ENCODE assay signal across 14 cellular contexts in the genomic region with DNA sequence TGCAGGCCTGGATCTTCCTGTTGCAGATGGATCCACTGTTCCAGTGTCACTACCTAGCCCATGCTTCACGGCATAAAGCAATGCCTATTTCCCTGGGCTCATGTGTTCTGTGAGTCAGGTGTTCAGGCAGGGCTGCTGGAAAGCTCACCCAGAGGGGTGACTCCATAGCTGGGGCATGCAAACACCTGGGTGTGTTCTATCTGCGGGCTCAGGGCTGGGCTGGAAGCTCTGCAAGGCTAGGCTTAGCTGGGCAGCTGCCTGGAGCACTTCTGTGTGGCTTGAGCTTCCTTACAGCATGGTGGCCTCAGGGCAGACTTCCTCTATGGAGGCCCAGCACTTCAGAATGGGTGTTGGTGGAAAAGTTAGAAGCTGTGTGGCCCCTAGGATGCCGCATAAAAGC.
DNase-seq lines count a peak whose midpoint lies in the region; ATAC-seq and TF ChIP-seq lines count a peak whose summit lies in the region.
"Had no signal": no experiment of that assay in that cellular context is flagged by ENCODE, and none has a peak within 500 bp of the region (broad histone marks: within the 10 kb centered on the region; RNA-seq: fewer than 3 reads in every experiment).

No MANE protein-coding gene starts in this region.

- peak overlapping the region; percentile 67 for H3K4me3 Mint-ChIP-seq in activated CD4-positive, alpha-beta T cell treated with anti-CD3 and anti-CD28 coated beads, Interleukin-2, amount 10 ng/mL, durations not matched to agents 24 days and 14 days
- no peak overlapping the region for H3K4me3 Mint-ChIP-seq in IgD-negative memory B cell
- H3K4me3 Mint-ChIP-seq in activated naive CD8-positive, alpha-beta T cell treated with anti-CD3 and anti-CD28 coated beads for 36 hours, result no peak overlapping the region
- H3K4me3 Mint-ChIP-seq: dendritic cell treated with granulocyte-macrophage colony-stimulating factor and Interleukin-4, amounts not matched to agents 40 ng/mL and 50 ng/mL, for 4 days had no signal

- H3K27me3 Mint-ChIP-seq in activated CD4-positive, alpha-beta T cell treated with anti-CD3 and anti-CD28 coated beads, Interleukin-2, amount 10 ng/mL, durations not matched to agents 24 days and 14 days, result no peaks in the 10 kb centered on the region
- peaks cover 3% of the 10 kb centered on the region for H3K27me3 Mint-ChIP-seq in IgD-negative memory B cell
- no peaks in the 10 kb centered on the region for H3K27me3 Mint-ChIP-seq in activated naive CD8-positive, alpha-beta T cell treated with anti-CD3 and anti-CD28 coated beads for 36 hours

- peaks cover 5% of the 10 kb centered on the region for H3K36me3 Mint-ChIP-seq in activated CD4-positive, alpha-beta T cell treated with anti-CD3 and anti-CD28 coated beads, Interleukin-2, amount 10 ng/mL, durations not matched to agents 24 days and 14 days (ENCODE audit: low read depth)
- H3K36me3 Mint-ChIP-seq in IgD-negative memory B cell, result no peaks in the 10 kb centered on the region
- no peaks in the 10 kb centered on the region for H3K36me3 Mint-ChIP-seq in activated naive CD8-positive, alpha-beta T cell treated with anti-CD3 and anti-CD28 coated beads for 36 hours

- H3K4me1 ChIP-seq in mucosa of descending colon (ENCODE audit: low read depth) (peaks cover 13% of the 10 kb centered on the region), heart left ventricle (peaks cover 0 to 23% (median 10%) of the 10 kb centered on the region in 12 donors)
- H3K4me1 ChIP-seq: A549 had no signal

- H3K27me3 ChIP-seq in heart left ventricle, result no peaks in the 10 kb centered on the region
- H3K27me3 ChIP-seq: body of pancreas, neutrophil had no signal

- peaks cover 78% of the 10 kb centered on the region for H3K4me1 Mint-ChIP-seq in activated CD4-positive, alpha-beta T cell treated with anti-CD3 and anti-CD28 coated beads, Interleukin-2, amount 10 ng/mL, durations not matched to agents 24 days and 14 days
- peaks cover 21 to 35% (median 29%) of the 10 kb centered on the region in 3 donors for H3K4me1 Mint-ChIP-seq in IgD-negative memory B cell
- H3K4me1 Mint-ChIP-seq in activated naive CD8-positive, alpha-beta T cell treated with anti-CD3 and anti-CD28 coated beads for 36 hours, result peaks cover 57% of the 10 kb centered on the region

- H3K27ac Mint-ChIP-seq in activated CD4-positive, alpha-beta T cell treated with anti-CD3 and anti-CD28 coated beads, Interleukin-2, amount 10 ng/mL, durations not matched to agents 24 days and 14 days, result peak overlapping the region; percentile 87
- peak overlapping the region in 2 of 3 donors; percentile 73 to 80 for H3K27ac Mint-ChIP-seq in IgD-negative memory B cell
- H3K27ac Mint-ChIP-seq in activated naive CD8-positive, alpha-beta T cell treated with anti-CD3 and anti-CD28 coated beads for 36 hours, result peak overlapping the region; percentile 79
- H3K27ac Mint-ChIP-seq: dendritic cell treated with granulocyte-macrophage colony-stimulating factor and Interleukin-4, amounts not matched to agents 40 ng/mL and 50 ng/mL, for 4 days had no signal

- TF ChIP-seq POLR2A in heart left ventricle (IDR thresholded peaks at IDR 0.05), result no peak

- ATAC-seq in mucosa of descending colon, result peak; percentile 5
- ATAC-seq in HG02884 (IDR thresholded peaks at IDR 0.05; ENCODE audit: unreplicated experiment), result no peak
- no peak for ATAC-seq in heart left ventricle
- ATAC-seq: A549, body of pancreas, right cardiac atrium had no signal

- H3K27ac ChIP-seq in heart left ventricle, result no peak overlapping the region
- H3K27ac ChIP-seq: A549, body of pancreas, neutrophil had no signal

- H3K36me3 ChIP-seq in mucosa of descending colon (ENCODE audit: low read depth) (no peaks in the 10 kb centered on the region), heart left ventricle (no peaks in the 10 kb centered on the region)
- H3K36me3 ChIP-seq: neutrophil had no signal

- H3K4me3 ChIP-seq in mucosa of descending colon (no peak overlapping the region), heart left ventricle (no peak overlapping the region)
- H3K4me3 ChIP-seq: A549, body of pancreas had no signal

- TF ChIP-seq CTCF in mucosa of descending colon (IDR thresholded peaks at IDR 0.05) (no peak), heart left ventricle (IDR thresholded peaks at IDR 0.05) (no peak)

- H3K9me3 ChIP-seq in mucosa of descending colon, result no peaks in the 10 kb centered on the region
- peaks cover 0 to 6% (median 0%) of the 10 kb centered on the region in 12 donors for H3K9me3 ChIP-seq in heart left ventricle
- H3K9me3 ChIP-seq: A549, body of pancreas had no signal

- intact Hi-C loops in activated CD4-positive, alpha-beta T cell treated with anti-CD3 and anti-CD28 coated beads, Interleukin-2, amount 10 ng/mL, durations not matched to agents 24 days and 14 days (cut with micrococcal nuclease), result loop anchor here (5.0 to 10.0 kb wide), 3 partner anchors 83 to 430 kb away; a partner anchor contains a TSS
- intact Hi-C loops in mucosa of descending colon (cut with DNase I, micrococcal nuclease), result no loop called here
- intact Hi-C loops in heart left ventricle (cut with DNase I), result no loop called here

- DNase-seq in activated CD4-positive, alpha-beta T cell treated with anti-CD3 and anti-CD28 coated beads, Interleukin-2, amount 10 ng/mL, durations not matched to agents 24 days and 14 days, result no peak
- DNase-seq in activated CD4-positive, alpha-beta T cell treated with anti-CD3 and anti-CD28 coated beads for 48 hours, result no peak
- DNase-seq in activated naive CD8-positive, alpha-beta T cell treated with anti-CD3 and anti-CD28 coated beads for 36 hours, result no peak
- DNase-seq in mucosa of descending colon (no peak), HK-2 (ENCODE audit: unreplicated experiment) (no peak), heart left ventricle (no peak)
- DNase-seq: body of pancreas, NCI-H345, right cardiac atrium had no signal

- no peaks in the 10 kb centered on the region for H3K9me3 Mint-ChIP-seq in activated CD4-positive, alpha-beta T cell treated with anti-CD3 and anti-CD28 coated beads, Interleukin-2, amount 10 ng/mL, durations not matched to agents 24 days and 14 days
- H3K9me3 Mint-ChIP-seq in IgD-negative memory B cell, result peaks cover 0 to 3% (median 2%) of the 10 kb centered on the region in 3 donors
- no peaks in the 10 kb centered on the region for H3K9me3 Mint-ChIP-seq in activated naive CD8-positive, alpha-beta T cell treated with anti-CD3 and anti-CD28 coated beads for 36 hours
- H3K9me3 Mint-ChIP-seq: dendritic cell treated with granulocyte-macrophage colony-stimulating factor and Interleukin-4, amounts not matched to agents 40 ng/mL and 50 ng/mL, for 4 days had no signal

- 84 to 98% (median 98%) methylated on average over 3 of the region's 3 CpGs; no CpG with 5 or more reads in 1 of the 4 donors for WGBS in heart left ventricle, 4 donors
